Comparison of ENCODE assay signal across 13 cellular contexts in genomic region chr3:127679534-127680145, GRCh38. TPM values are rescaled to one million over a fixed set of nuclear protein-coding genes. Genes with fewer than 3 reads are reported as not detected.
DNase-seq lines count a peak whose midpoint lies in the region; ATAC-seq and TF ChIP-seq lines count a peak whose summit lies in the region.
"Had no signal": no experiment of that assay in that cellular context is flagged by ENCODE, and none has a peak within 500 bp of the region (broad histone marks: within the 10 kb centered on the region; RNA-seq: fewer than 3 reads in every experiment).

No MANE protein-coding gene starts in this region.

- no peak overlapping the region for H2BK5ac ChIP-seq in trophoblast cell (ENCODE audit: low read depth, low read length, poor library complexity)

- no peak overlapping the region for H4K8ac ChIP-seq in trophoblast cell (ENCODE audit: low read depth, low read length)

- peaks cover 18% of the 10 kb centered on the region for H3K4me1 Mint-ChIP-seq in T-helper 17 cell

- no peaks in the 10 kb centered on the region for H3K9me2 ChIP-seq in hepatocyte (replicated peaks; ENCODE audit: insufficient read depth)

- H3K27me3 ChIP-seq in hepatocyte (no peaks in the 10 kb centered on the region), sigmoid colon (no peaks in the 10 kb centered on the region), trophoblast cell (ENCODE audit: insufficient read depth, low read length) (no peaks in the 10 kb centered on the region)
- H3K27me3 ChIP-seq: gastrocnemius medialis had no signal

- TF ChIP-seq EP300 in sigmoid colon (IDR thresholded peaks at IDR 0.05) = no peak

- H3K36me3 ChIP-seq in hepatocyte (replicated peaks; ENCODE audit: insufficient read depth, low read depth) = no peaks in the 10 kb centered on the region
- H3K36me3 ChIP-seq in sigmoid colon = peaks cover 9 to 55% (median 18%) of the 10 kb centered on the region in 4 donors
- no peaks in the 10 kb centered on the region for H3K36me3 ChIP-seq in trophoblast cell (ENCODE audit: control insufficient read depth in 1 of 2, insufficient read depth in 2 of 2, low read length in 2 of 2)

- no peak overlapping the region for H3K4ac ChIP-seq in trophoblast cell (ENCODE audit: low read depth, low read length)

- no peak overlapping the region for H3K18ac ChIP-seq in trophoblast cell (ENCODE audit: low read length)

- H2AFZ ChIP-seq in hepatocyte (no peak overlapping the region), trophoblast cell (ENCODE audit: insufficient read depth, low read length, poor library complexity) (no peak overlapping the region)

- H3K27me3 Mint-ChIP-seq in T-helper 17 cell = no peaks in the 10 kb centered on the region

- no peak overlapping the region for H4K12ac ChIP-seq in trophoblast cell (ENCODE audit: low read depth, low read length)

- H3K27ac ChIP-seq in hepatocyte (no peak overlapping the region), sigmoid colon (no peak overlapping the region), trophoblast cell (ENCODE audit: low read depth, low read length) (no peak overlapping the region)

- H3K4me3 Mint-ChIP-seq in T-helper 17 cell = no peak overlapping the region

- no peak overlapping the region for H2AK5ac ChIP-seq in trophoblast cell (ENCODE audit: low read length)

- TF ChIP-seq POLR2A in sigmoid colon (IDR thresholded peaks at IDR 0.05) (no peak), erythroblast (IDR thresholded peaks at IDR 0.05; ENCODE audit: low read length) (no peak)

- peak overlapping the region; percentile 3 for H3K27ac Mint-ChIP-seq in T-helper 17 cell
- H3K27ac Mint-ChIP-seq: activated naive CD4-positive, alpha-beta T cell treated with anti-CD3 and anti-CD28 coated beads, Interleukin-2, amount 50 U/mL, for 72 hours had no signal

- WGBS in hepatocyte (ENCODE audit: low lambda C conversion rate, missing lambda C conversion rate) = 91% methylated on average over 21 of the region's 21 CpGs
- WGBS in sigmoid colon, 2 donors = 94% methylated on average over 21 of the region's 21 CpGs
- no CpG with 5 or more reads among the region's 21 CpGs for WGBS in trophoblast cell (ENCODE audit: extremely low coverage, insufficient coverage, insufficient read length)

- intact Hi-C loops in sigmoid colon (cut with DNase I) = loop anchor here (10.0 kb wide), 1 partner anchor 235 kb away; the partner anchor contains the start of gene KBTBD12

- no peak overlapping the region for H3K23ac ChIP-seq in trophoblast cell (ENCODE audit: low read length)

- in situ Hi-C loops in GM13977 (cut with MboI; ENCODE audit: low pct_unique_long_range_greater_than_20kb, low sequenced_read_pairs, unreplicated experiment) = no loop called here

- peak; percentile 21 for TF ChIP-seq CTCF in GM13977 (IDR thresholded peaks at IDR 0.05; ENCODE audit: extremely low read depth, insufficient read depth, missing control alignments)
- TF ChIP-seq CTCF in hepatocyte (IDR thresholded peaks at IDR 0.05; ENCODE audit: poor library complexity) = peak; percentile 7
- no peak for TF ChIP-seq CTCF in sigmoid colon (IDR thresholded peaks at IDR 0.05)

- DNase-seq in GM13977 (ENCODE audit: low spot score) = no peak
- no peak for DNase-seq in T-helper 17 cell
- DNase-seq in hepatocyte (ENCODE audit: low spot score) = no peak
- peak; percentile 62 for DNase-seq in sigmoid colon
- no peak for DNase-seq in nucleus accumbens (lab: John Stamatoyannopoulos, UW)
- no peak for DNase-seq in erythroblast (lab: John Stamatoyannopoulos, UW)
- no peak for DNase-seq in trophoblast cell
- DNase-seq: activated CD4-positive, alpha-beta T cell treated with anti-CD3 and anti-CD28 coated beads, Interleukin-2, amount 50 U/mL, for 4 hours; NCI-H187 treated with DMSO at 0.1 percent for 48 hours; stimulated activated CD4-positive, alpha-beta T cell treated with anti-CD3 and anti-CD28 coated beads, Interleukin-4, amount 100 ng/mL, for 1 hour had no signal

- H4K20me1 ChIP-seq in hepatocyte (ENCODE audit: insufficient read depth, poor library complexity, severe bottlenecking) = no peaks in the 10 kb centered on the region

- no peak overlapping the region for H4K91ac ChIP-seq in trophoblast cell (ENCODE audit: low read depth, low read length)

- H3K4me3 ChIP-seq in hepatocyte (no peak overlapping the region), sigmoid colon (no peak overlapping the region), trophoblast cell (ENCODE audit: low read depth, low read length) (no peak overlapping the region)
- H3K4me3 ChIP-seq: gastrocnemius medialis had no signal

- no peak overlapping the region for H3K9ac ChIP-seq in trophoblast cell (ENCODE audit: low read length)

- no peaks in the 10 kb centered on the region for H3K79me2 ChIP-seq in hepatocyte
- H3K79me2 ChIP-seq in trophoblast cell (ENCODE audit: control insufficient read depth, insufficient read depth, low read length, poor library complexity) = no peaks in the 10 kb centered on the region

- H3K14ac ChIP-seq in trophoblast cell (ENCODE audit: low read length) = no peak overlapping the region

- peaks cover 3% of the 10 kb centered on the region for H3K36me3 Mint-ChIP-seq in T-helper 17 cell (ENCODE audit: low read depth)
- H3K36me3 Mint-ChIP-seq: activated naive CD4-positive, alpha-beta T cell treated with anti-CD3 and anti-CD28 coated beads, Interleukin-2, amount 50 U/mL, for 72 hours had no signal

- no peak overlapping the region for H2BK120ac ChIP-seq in trophoblast cell (ENCODE audit: insufficient read depth, low read length, poor library complexity)

- H2BK12ac ChIP-seq in trophoblast cell (ENCODE audit: low read length) = no peak overlapping the region

- no peaks in the 10 kb centered on the region for H3K9me3 ChIP-seq in T-helper 17 cell (ENCODE audit: control insufficient read depth, low read length, poor library complexity, severe bottlenecking)
- no peaks in the 10 kb centered on the region for H3K9me3 ChIP-seq in hepatocyte (ENCODE audit: low read depth)
- no peaks in the 10 kb centered on the region for H3K9me3 ChIP-seq in sigmoid colon
- no peaks in the 10 kb centered on the region for H3K9me3 ChIP-seq in trophoblast cell (ENCODE audit: insufficient read depth, low read depth, low read length)
- H3K9me3 ChIP-seq: gastrocnemius medialis had no signal

- H3K79me1 ChIP-seq in trophoblast cell (ENCODE audit: low read length) = no peaks in the 10 kb centered on the region

- no peak overlapping the region for H3K4me2 ChIP-seq in hepatocyte
- no peak overlapping the region for H3K4me2 ChIP-seq in trophoblast cell (ENCODE audit: low read length)

- no peak for ATAC-seq in T-helper 17 cell
- no peak for ATAC-seq in HG02870 (IDR thresholded peaks at IDR 0.05; ENCODE audit: unreplicated experiment)
- ATAC-seq: activated naive CD4-positive, alpha-beta T cell treated with anti-CD3 and anti-CD28 coated beads, Interleukin-2, amount 50 U/mL, for 72 hours had no signal

- H3K4me1 ChIP-seq in hepatocyte (ENCODE audit: insufficient read depth) = no peaks in the 10 kb centered on the region
- H3K4me1 ChIP-seq in sigmoid colon = peaks cover 0 to 10% (median 3%) of the 10 kb centered on the region in 4 donors
- H3K4me1 ChIP-seq in trophoblast cell (ENCODE audit: control insufficient read depth in 1 of 2, insufficient read depth in 2 of 2, low read length in 2 of 2) = peaks cover 0 to 3% of the 10 kb centered on the region in 2 experiments

RNA-seq across cellular contexts. Expression of gene ABTB1, which starts 6.9 kb away (rescaled TPM):
- 10 to 100 TPM; 88.6 to 95.2 TPM for total RNA-seq in T-helper 17 cell
- total RNA-seq in hepatocyte = 4.7 and 8.7 TPM in 2 replicates
- 13.8 and 23.8 TPM in 2 replicates for polyA plus RNA-seq in hepatocyte
- 10 to 100 TPM; 33.5 to 75.3 (median 49.1) TPM for total RNA-seq in sigmoid colon
- 10 to 100 TPM; 18.0 to 36.5 (median 24.6) TPM for polyA plus RNA-seq in sigmoid colon
- 3.6 and 4.3 TPM in 2 replicates for polyA plus RNA-seq in trophoblast cell (2013)

RNA-seq across cellular contexts. Expression of gene PODXL2, which starts 50.7 kb away (rescaled TPM):
- total RNA-seq in T-helper 17 cell (1 to 10 TPM; 4.8 to 5.5 TPM), hepatocyte (6.4 and 8.0 TPM in 2 replicates), sigmoid colon (1 to 10 TPM; 2.0 to 4.3 (median 2.4) TPM)
- polyA plus RNA-seq in hepatocyte (5.1 and 7.8 TPM in 2 replicates), sigmoid colon (10 to 100 TPM in 1 of 3 donors, 1 to 10 TPM in 2; 2.5 to 16.7 (median 3.0) TPM)
- 0.61 and 0.78 TPM in 2 replicates for polyA plus RNA-seq in trophoblast cell (2013)

Comparison
In these comparisons a context has a peak if more than half of its experiments do, and no peak if none do; other contexts are left out.
1. CTCF ChIP-seq: peak in GM13977 (single experiment) and hepatocyte (single experiment); none in sigmoid colon (0 of 4).